8 cellular contexts compared by ENCODE assay signal in the genomic region with DNA sequence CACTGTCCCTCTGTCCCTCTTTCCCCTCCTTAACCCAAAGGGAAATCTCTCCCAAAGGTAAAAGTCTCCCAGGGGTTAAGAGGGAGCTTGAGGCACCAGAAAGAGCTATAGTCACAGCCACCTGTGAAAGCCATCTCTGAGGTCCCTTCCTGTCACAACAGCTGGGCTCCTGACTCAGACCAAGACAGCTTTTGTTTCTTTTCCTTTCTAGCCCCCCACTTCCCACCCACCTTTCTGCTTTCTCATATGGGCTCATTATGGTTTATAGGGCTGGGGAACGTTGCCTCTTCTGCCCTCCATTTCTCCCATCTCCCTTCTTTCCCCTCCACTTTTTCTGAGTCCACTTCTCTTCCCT. TPM values are rescaled to one million over a fixed set of nuclear protein-coding genes. Genes with fewer than 3 reads are reported as not detected.
DNase-seq lines count a peak whose midpoint lies in the region; ATAC-seq and TF ChIP-seq lines count a peak whose summit lies in the region.

No MANE protein-coding gene starts in this region.

- H3K4me3 ChIP-seq in LNCaP clone FGC (ENCODE audit: low read depth, low read length) (peak overlapping the region; percentile 69), coronary artery (peak overlapping the region; percentile 74), neural progenitor cell (peak overlapping the region; percentile 45)

- H3K36me3 ChIP-seq in neural progenitor cell, result no peaks in the 10 kb centered on the region

- no peaks in the 10 kb centered on the region for H3K79me2 ChIP-seq in neural progenitor cell (ENCODE audit: low read depth)

- peaks cover 4% of the 10 kb centered on the region for H3K4me1 ChIP-seq in neural progenitor cell

- H3K27me3 ChIP-seq in neural progenitor cell, result no peaks in the 10 kb centered on the region

- peaks cover 21% of the 10 kb centered on the region for H3K4me1 Mint-ChIP-seq in neural progenitor cell

- H3K9me3 Mint-ChIP-seq in neural progenitor cell, result no peaks in the 10 kb centered on the region

- peak overlapping the region; percentile 30 for H3K9ac ChIP-seq in neural progenitor cell

- peaks cover 3% of the 10 kb centered on the region for H3K27me3 Mint-ChIP-seq in neural progenitor cell (ENCODE audit: insufficient read depth, low read depth)

- peak overlapping the region; percentile 77 for H3K4me2 ChIP-seq in neural progenitor cell

- peaks cover under 1% of the 10 kb centered on the region for H3K36me3 Mint-ChIP-seq in neural progenitor cell

- H3F3A ChIP-seq in neural progenitor cell (ENCODE audit: low read depth), result peaks cover 33% of the 10 kb centered on the region

- TF ChIP-seq CTCF in LNCaP clone FGC (IDR thresholded peaks at IDR 0.05; ENCODE audit: control insufficient read depth, extremely low read depth, insufficient read depth) (no peak), coronary artery (IDR thresholded peaks at IDR 0.05) (no peak), neural progenitor cell (IDR thresholded peaks at IDR 0.05) (no peak)

- H3K4me3 Mint-ChIP-seq in neural progenitor cell, result peak overlapping the region; percentile 87

- peak overlapping the region; percentile 77 to 91 for H3K27ac ChIP-seq in coronary artery
- H3K27ac ChIP-seq in neural progenitor cell, result peak overlapping the region; percentile 70

- DNase-seq in LNCaP clone FGC (ENCODE audit: low read depth) (no peak), coronary artery (ENCODE audit: low spot score) (no peak), neural progenitor cell (ENCODE audit: low spot score) (no peak), D341Med (ENCODE audit: low spot score) (no peak), NCI-H82 treated with DMSO at 0.1 percent for 48 hours (lab: John Stamatoyannopoulos, UW; ENCODE audit: unreplicated experiment) (no peak)

- peak overlapping the region; percentile 96 for H3K27ac Mint-ChIP-seq in neural progenitor cell

- H3K9me3 ChIP-seq in neural progenitor cell (ENCODE audit: low read depth), result no peaks in the 10 kb centered on the region

- H4K20me1 ChIP-seq in neural progenitor cell (ENCODE audit: low read depth), result no peaks in the 10 kb centered on the region

- no peak overlapping the region for H2AFZ ChIP-seq in neural progenitor cell (replicated peaks)

- ATAC-seq in GM19023 (IDR thresholded peaks at IDR 0.05; ENCODE audit: unreplicated experiment) (peak; percentile 12), esophagus mucosa (no peak), HG03025 (IDR thresholded peaks at IDR 0.05; ENCODE audit: low FRiP score, unreplicated experiment) (no peak)

RNA-seq across cellular contexts. Expression of a gene that starts 19.1 kb away (rescaled TPM):
- total RNA-seq in neural progenitor cell (ENCODE audit: low replicate concordance) (132 and 552 TPM in 2 replicates), esophagus mucosa (956 TPM)

RNA-seq across cellular contexts. Expression of a gene that starts 47.7 kb away (rescaled TPM):
- total RNA-seq in neural progenitor cell (ENCODE audit: low replicate concordance) (0.19 TPM in 1 of 2 replicates, not detected in the other), esophagus mucosa (6.5 TPM)

RNA-seq across cellular contexts. Expression of a gene that starts 53.4 kb away (rescaled TPM):
- not detected in 2 replicates for total RNA-seq in neural progenitor cell (ENCODE audit: low replicate concordance)
- total RNA-seq in esophagus mucosa, result 1.7 TPM

RNA-seq across cellular contexts. Expression of a gene that starts 55.6 kb away (rescaled TPM):
- total RNA-seq in neural progenitor cell (ENCODE audit: low replicate concordance) (3.8 and 12.1 TPM in 2 replicates), esophagus mucosa (1.2 TPM)
